36 cellular contexts compared by ENCODE assay signal in genomic region chr5:57470339-57470738, GRCh38. TPM values are rescaled to one million over a fixed set of nuclear protein-coding genes. Genes with fewer than 3 reads are reported as not detected.
"Had no signal": no experiment of that assay in that cellular context is flagged by ENCODE, and none has a peak within 500 bp of the region (broad histone marks: within the 10 kb centered on the region; RNA-seq: fewer than 3 reads in every experiment).

No MANE protein-coding gene starts in this region.

- ATAC-seq: activated CD4-positive, CD25-positive, alpha-beta regulatory T cell treated with anti-CD3 and anti-CD28 coated beads, Interleukin-2, amount 50 U/mL, for 24 hours; activated CD8-positive, alpha-beta T cell treated with anti-CD3 and anti-CD28 coated beads for 36 hours; gastroesophageal sphincter; heart right ventricle had no signal

- H3K4me2 ChIP-seq: hepatocyte had no signal

- H3K27ac ChIP-seq: brain microvascular endothelial cell, coronary artery, dorsolateral prefrontal cortex, esophagus muscularis mucosa, gastroesophageal sphincter, heart right ventricle, hepatocyte, WERI-Rb-1 had no signal

- H3K4me3 ChIP-seq: coronary artery, dorsolateral prefrontal cortex, esophagus muscularis mucosa, gastroesophageal sphincter, heart right ventricle, hepatocyte had no signal

- H2AFZ ChIP-seq: hepatocyte had no signal

- H3K27me3 Mint-ChIP-seq: dendritic cell treated with granulocyte-macrophage colony-stimulating factor and Interleukin-4, amounts not matched to agents 40 ng/mL and 50 ng/mL, for 4 days had no signal

- H3K4me1 ChIP-seq: esophagus muscularis mucosa, gastroesophageal sphincter, heart right ventricle had no signal

- DNase-seq: activated B cell treated with CpG ODN at 0.5 μM for 24 hours; activated CD4-positive, alpha-beta T cell treated with anti-CD3 and anti-CD28 coated beads for 48 hours; activated CD4-positive, alpha-beta T cell treated with anti-CD3 and anti-CD28 coated beads, Interleukin-2, amount 50 U/mL, for 1 hour; activated CD4-positive, alpha-beta T cell treated with anti-CD3 and anti-CD28 coated beads, Interleukin-2, amount 50 U/mL, for 48 hours; activated CD8-positive, alpha-beta memory T cell treated with anti-CD3 and anti-CD28 coated beads for 24 hours; activated CD8-positive, alpha-beta memory T cell treated with anti-CD3 and anti-CD28 coated beads, Interleukin-2, amount 50 U/mL, for 4 hours; activated CD8-positive, alpha-beta T cell treated with anti-CD3 and anti-CD28 coated beads for 36 hours; activated effector memory CD4-positive, alpha-beta T cell treated with anti-CD3 and anti-CD28 coated beads, Interleukin-2, amount 50 U/mL, for 16 hours; activated naive CD4-positive, alpha-beta T cell treated with anti-CD3 and anti-CD28 coated beads for 36 hours; activated naive CD8-positive, alpha-beta T cell treated with anti-CD3 and anti-CD28 coated beads, Interleukin-2, amount 10 ng/mL, durations not matched to agents 7 days and 5 days; activated T-cell treated with anti-CD3 and anti-CD28 coated beads, Interleukin-2, amount 50 U/mL, for 1 hour; activated T-cell treated with anti-CD3 and anti-CD28 coated beads, Interleukin-2, amount 50 U/mL, for 48 hours; amniotic stem cell; anterior cingulate cortex; brain microvascular endothelial cell; dorsolateral prefrontal cortex; effector memory CD4-positive, alpha-beta T cell; erythroblast; foreskin melanocyte; heart right ventricle; T1000; WERI-Rb-1 had no signal

- H3K27ac Mint-ChIP-seq: activated B cell treated with CpG ODN at 0.5 μM for 24 hours; activated CD8-positive, alpha-beta T cell treated with anti-CD3 and anti-CD28 coated beads for 36 hours; activated naive CD4-positive, alpha-beta T cell treated with anti-CD3 and anti-CD28 coated beads for 36 hours; activated naive CD4-positive, alpha-beta T cell treated with anti-CD3 and anti-CD28 coated beads, Interleukin-2, amount 50 U/mL, for 24 hours; activated naive CD8-positive, alpha-beta T cell treated with anti-CD3 and anti-CD28 coated beads, Interleukin-2, amount 10 ng/mL, durations not matched to agents 7 days and 5 days; activated T-helper 1 cell treated with anti-CD3 and anti-CD28 coated beads, Interleukin-12 subunit alpha, Interleukin-12 subunit beta, Interleukin-2, Interleukin-4 antibody, amounts not matched to agents 30 ng/mL and 10 ng/mL and 1 ng/mL, durations not matched to agents 14 hours and 24 hours and 36 hours; activated T-helper 2 cell treated with anti-CD3 and anti-CD28 coated beads, Interferon-gamma antibody, Interleukin-2, Interleukin-4, amounts not matched to agents 10 μg/mL and 5 μg/mL and 100 μg/mL, durations not matched to agents 14 hours and 24 hours and 36 hours; dendritic cell treated with granulocyte-macrophage colony-stimulating factor and Interleukin-4, amounts not matched to agents 40 ng/mL and 50 ng/mL, for 4 days; T-helper 1 cell treated with Interleukin-12 subunit alpha and Interleukin-12 subunit beta and Interleukin-4 antibody, amounts not matched to agents 30 μg/mL and 1 μg/mL, for 36 hours; T-helper 2 cell treated with Interferon-gamma antibody and Interleukin-4, amounts not matched to agents 5 μg/mL and 100 μg/mL, for 36 hours had no signal

- H3K9me3 ChIP-seq: esophagus muscularis mucosa, gastroesophageal sphincter had no signal

- H3K27me3 ChIP-seq: brain microvascular endothelial cell, esophagus muscularis mucosa, gastroesophageal sphincter, heart right ventricle, hepatocyte had no signal

- H3K36me3 ChIP-seq: brain microvascular endothelial cell, esophagus muscularis mucosa, gastroesophageal sphincter, heart right ventricle, WERI-Rb-1 had no signal

- H3K9me3 Mint-ChIP-seq: activated B cell treated with CpG ODN at 0.5 μM for 24 hours; activated naive CD4-positive, alpha-beta T cell treated with anti-CD3 and anti-CD28 coated beads for 36 hours; activated naive CD4-positive, alpha-beta T cell treated with anti-CD3 and anti-CD28 coated beads, Interleukin-2, amount 50 U/mL, for 24 hours; activated naive CD8-positive, alpha-beta T cell treated with anti-CD3 and anti-CD28 coated beads, Interleukin-2, amount 10 ng/mL, durations not matched to agents 7 days and 5 days; activated T-helper 1 cell treated with anti-CD3 and anti-CD28 coated beads, Interleukin-12 subunit alpha, Interleukin-12 subunit beta, Interleukin-2, Interleukin-4 antibody, amounts not matched to agents 30 ng/mL and 10 ng/mL and 1 ng/mL, durations not matched to agents 14 hours and 24 hours and 36 hours; central memory CD8-positive, alpha-beta T cell; T-helper 1 cell treated with Interleukin-12 subunit alpha and Interleukin-12 subunit beta and Interleukin-4 antibody, amounts not matched to agents 30 μg/mL and 1 μg/mL, for 36 hours had no signal

- H3K4me1 Mint-ChIP-seq: activated B cell treated with CpG ODN at 0.5 μM for 24 hours; activated naive CD4-positive, alpha-beta T cell treated with anti-CD3 and anti-CD28 coated beads, Interleukin-2, amount 50 U/mL, for 24 hours; activated naive CD8-positive, alpha-beta T cell treated with anti-CD3 and anti-CD28 coated beads, Interleukin-2, amount 10 ng/mL, durations not matched to agents 7 days and 5 days; central memory CD8-positive, alpha-beta T cell had no signal

- H3K4me3 Mint-ChIP-seq: activated B cell treated with CpG ODN at 0.5 μM for 24 hours; activated CD8-positive, alpha-beta T cell treated with anti-CD3 and anti-CD28 coated beads for 36 hours; activated naive CD4-positive, alpha-beta T cell treated with anti-CD3 and anti-CD28 coated beads for 36 hours; activated naive CD4-positive, alpha-beta T cell treated with anti-CD3 and anti-CD28 coated beads, Interleukin-2, amount 50 U/mL, for 24 hours; activated naive CD8-positive, alpha-beta T cell treated with anti-CD3 and anti-CD28 coated beads, Interleukin-2, amount 10 ng/mL, durations not matched to agents 7 days and 5 days; activated T-helper 1 cell treated with anti-CD3 and anti-CD28 coated beads, Interleukin-12 subunit alpha, Interleukin-12 subunit beta, Interleukin-2, Interleukin-4 antibody, amounts not matched to agents 30 ng/mL and 10 ng/mL and 1 ng/mL, durations not matched to agents 14 hours and 24 hours and 36 hours; central memory CD8-positive, alpha-beta T cell; dendritic cell treated with granulocyte-macrophage colony-stimulating factor and Interleukin-4, amounts not matched to agents 40 ng/mL and 50 ng/mL, for 4 days; T-helper 1 cell treated with Interleukin-12 subunit alpha and Interleukin-12 subunit beta and Interleukin-4 antibody, amounts not matched to agents 30 μg/mL and 1 μg/mL, for 36 hours; T-helper 2 cell treated with Interferon-gamma antibody and Interleukin-4, amounts not matched to agents 5 μg/mL and 100 μg/mL, for 36 hours had no signal

- H3K79me2 ChIP-seq: hepatocyte had no signal

- H3K36me3 Mint-ChIP-seq: activated naive CD4-positive, alpha-beta T cell treated with anti-CD3 and anti-CD28 coated beads, Interleukin-2, amount 50 U/mL, for 24 hours; activated naive CD8-positive, alpha-beta T cell treated with anti-CD3 and anti-CD28 coated beads, Interleukin-2, amount 10 ng/mL, durations not matched to agents 7 days and 5 days had no signal

RNA-seq across cellular contexts. Expression of gene ACTBL2, which starts 12.3 kb away (rescaled TPM):
- total RNA-seq: activated B cell treated with CpG ODN at 0.5 μM for 24 hours; activated CD8-positive, alpha-beta T cell treated with anti-CD3 and anti-CD28 coated beads for 36 hours; activated naive CD4-positive, alpha-beta T cell treated with anti-CD3 and anti-CD28 coated beads for 36 hours; activated naive CD8-positive, alpha-beta T cell treated with anti-CD3 and anti-CD28 coated beads, Interleukin-2, amount 10 ng/mL, durations not matched to agents 7 days and 5 days; activated T-helper 1 cell treated with anti-CD3 and anti-CD28 coated beads, Interleukin-12 subunit alpha, Interleukin-12 subunit beta, Interleukin-2, Interleukin-4 antibody, amounts not matched to agents 30 ng/mL and 10 ng/mL and 1 ng/mL, durations not matched to agents 14 hours and 24 hours and 36 hours; activated T-helper 2 cell treated with anti-CD3 and anti-CD28 coated beads, Interferon-gamma antibody, Interleukin-2, Interleukin-4, amounts not matched to agents 10 μg/mL and 5 μg/mL and 100 μg/mL, durations not matched to agents 14 hours and 24 hours and 36 hours; cardiac septum; cerebellum; dorsolateral prefrontal cortex; esophagus muscularis mucosa; heart right ventricle had no signal
- polyA plus RNA-seq: heart right ventricle had no signal
